In the genomic region with DNA sequence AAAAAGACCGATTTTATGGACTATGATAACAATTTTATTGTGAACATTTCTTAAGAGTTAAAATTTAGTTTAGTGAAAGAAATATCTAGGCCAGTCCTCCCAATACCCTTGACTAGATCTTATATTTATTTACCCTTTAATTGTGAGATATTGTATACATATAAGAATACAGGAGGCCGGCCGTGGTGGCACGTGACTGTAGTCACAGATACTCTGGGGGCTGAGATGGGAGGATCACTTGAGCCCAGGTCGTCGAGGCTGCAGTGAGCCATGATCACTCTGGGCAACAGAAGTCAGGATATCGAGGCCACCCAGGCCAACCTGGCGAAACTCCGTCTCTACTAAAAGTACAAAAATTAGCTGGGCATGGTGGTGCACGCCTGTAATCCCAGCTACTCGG, we compare ENCODE assay signal across 1 cellular context.
TF ChIP-seq lines count a peak whose summit lies in the region.

No MANE protein-coding gene starts in this region.

TF ChIP-seq in K562, 482 proteins besides CTCF, POLR2A, EP300 and RAD21 (continued from another document):
- TF ChIP-seq, protein P1, sequence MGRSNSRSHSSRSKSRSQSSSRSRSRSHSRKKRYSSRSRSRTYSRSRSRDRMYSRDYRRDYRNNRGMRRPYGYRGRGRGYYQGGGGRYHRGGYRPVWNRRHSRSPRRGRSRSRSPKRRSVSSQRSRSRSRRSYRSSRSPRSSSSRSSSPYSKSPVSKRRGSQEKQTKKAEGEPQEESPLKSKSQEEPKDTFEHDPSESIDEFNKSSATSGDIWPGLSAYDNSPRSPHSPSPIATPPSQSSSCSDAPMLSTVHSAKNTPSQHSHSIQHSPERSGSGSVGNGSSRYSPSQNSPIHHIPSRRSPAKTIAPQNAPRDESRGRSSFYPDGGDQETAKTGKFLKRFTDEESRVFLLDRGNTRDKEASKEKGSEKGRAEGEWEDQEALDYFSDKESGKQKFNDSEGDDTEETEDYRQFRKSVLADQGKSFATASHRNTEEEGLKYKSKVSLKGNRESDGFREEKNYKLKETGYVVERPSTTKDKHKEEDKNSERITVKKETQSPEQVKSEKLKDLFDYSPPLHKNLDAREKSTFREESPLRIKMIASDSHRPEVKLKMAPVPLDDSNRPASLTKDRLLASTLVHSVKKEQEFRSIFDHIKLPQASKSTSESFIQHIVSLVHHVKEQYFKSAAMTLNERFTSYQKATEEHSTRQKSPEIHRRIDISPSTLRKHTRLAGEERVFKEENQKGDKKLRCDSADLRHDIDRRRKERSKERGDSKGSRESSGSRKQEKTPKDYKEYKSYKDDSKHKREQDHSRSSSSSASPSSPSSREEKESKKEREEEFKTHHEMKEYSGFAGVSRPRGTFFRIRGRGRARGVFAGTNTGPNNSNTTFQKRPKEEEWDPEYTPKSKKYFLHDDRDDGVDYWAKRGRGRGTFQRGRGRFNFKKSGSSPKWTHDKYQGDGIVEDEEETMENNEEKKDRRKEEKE (IDR thresholded peaks at IDR 0.05; ENCODE audit: borderline replicate concordance in 1 of 2, control insufficient read depth in 1 of 2, low read depth in 2 of 2, low read length in 1 of 2) = no peak
- TF ChIP-seq, protein P2, sequence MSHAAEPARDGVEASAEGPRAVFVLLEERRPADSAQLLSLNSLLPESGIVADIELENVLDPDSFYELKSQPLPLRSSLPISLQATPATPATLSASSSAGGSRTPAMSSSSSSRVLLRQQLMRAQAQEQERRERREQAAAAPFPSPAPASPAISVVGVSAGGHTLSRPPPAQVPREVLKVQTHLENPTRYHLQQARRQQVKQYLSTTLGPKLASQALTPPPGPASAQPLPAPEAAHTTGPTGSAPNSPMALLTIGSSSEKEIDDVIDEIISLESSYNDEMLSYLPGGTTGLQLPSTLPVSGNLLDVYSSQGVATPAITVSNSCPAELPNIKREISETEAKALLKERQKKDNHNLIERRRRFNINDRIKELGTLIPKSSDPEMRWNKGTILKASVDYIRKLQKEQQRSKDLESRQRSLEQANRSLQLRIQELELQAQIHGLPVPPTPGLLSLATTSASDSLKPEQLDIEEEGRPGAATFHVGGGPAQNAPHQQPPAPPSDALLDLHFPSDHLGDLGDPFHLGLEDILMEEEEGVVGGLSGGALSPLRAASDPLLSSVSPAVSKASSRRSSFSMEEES (CRISPR knock-in tag; IDR thresholded peaks at IDR 0.05) = peak; percentile 65
- TF ChIP-seq ZZZ3 (IDR thresholded peaks at IDR 0.05) (no peak), ZBTB17 (CRISPR knock-in tag; IDR thresholded peaks at IDR 0.05) (no peak), CBFA2T2 (conservative IDR thresholded peaks at IDR 0.05) (no peak), RAD51 (IDR thresholded peaks at IDR 0.05; ENCODE audit: borderline replicate concordance, low read depth) (peak; percentile 76), BCOR (IDR thresholded peaks at IDR 0.05) (peak; percentile 50), KAT2B (IDR thresholded peaks at IDR 0.05; ENCODE audit: low read depth, low read length) (no peak), ZNF764 (CRISPR knock-in tag; IDR thresholded peaks at IDR 0.05; ENCODE audit: low read depth) (no peak), ZNF253 (CRISPR knock-in tag; conservative IDR thresholded peaks at IDR 0.05) (no peak), MYC (IDR thresholded peaks at IDR 0.05; ENCODE audit: low read depth, low read length) (0 out of 2 replicates have a peak, but pooled peaks have one; percentile 16), MYC (CRISPR knock-in tag; IDR thresholded peaks at IDR 0.05; ENCODE audit: borderline replicate concordance, low read depth) (no peak), ZNF146 (CRISPR knock-in tag; IDR thresholded peaks at IDR 0.05; ENCODE audit: unreplicated experiment) (no peak)
- TF ChIP-seq, protein P3, sequence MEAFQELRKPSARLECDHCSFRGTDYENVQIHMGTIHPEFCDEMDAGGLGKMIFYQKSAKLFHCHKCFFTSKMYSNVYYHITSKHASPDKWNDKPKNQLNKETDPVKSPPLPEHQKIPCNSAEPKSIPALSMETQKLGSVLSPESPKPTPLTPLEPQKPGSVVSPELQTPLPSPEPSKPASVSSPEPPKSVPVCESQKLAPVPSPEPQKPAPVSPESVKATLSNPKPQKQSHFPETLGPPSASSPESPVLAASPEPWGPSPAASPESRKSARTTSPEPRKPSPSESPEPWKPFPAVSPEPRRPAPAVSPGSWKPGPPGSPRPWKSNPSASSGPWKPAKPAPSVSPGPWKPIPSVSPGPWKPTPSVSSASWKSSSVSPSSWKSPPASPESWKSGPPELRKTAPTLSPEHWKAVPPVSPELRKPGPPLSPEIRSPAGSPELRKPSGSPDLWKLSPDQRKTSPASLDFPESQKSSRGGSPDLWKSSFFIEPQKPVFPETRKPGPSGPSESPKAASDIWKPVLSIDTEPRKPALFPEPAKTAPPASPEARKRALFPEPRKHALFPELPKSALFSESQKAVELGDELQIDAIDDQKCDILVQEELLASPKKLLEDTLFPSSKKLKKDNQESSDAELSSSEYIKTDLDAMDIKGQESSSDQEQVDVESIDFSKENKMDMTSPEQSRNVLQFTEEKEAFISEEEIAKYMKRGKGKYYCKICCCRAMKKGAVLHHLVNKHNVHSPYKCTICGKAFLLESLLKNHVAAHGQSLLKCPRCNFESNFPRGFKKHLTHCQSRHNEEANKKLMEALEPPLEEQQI (IDR thresholded peaks at IDR 0.05) = no peak
- TF ChIP-seq, protein P4, sequence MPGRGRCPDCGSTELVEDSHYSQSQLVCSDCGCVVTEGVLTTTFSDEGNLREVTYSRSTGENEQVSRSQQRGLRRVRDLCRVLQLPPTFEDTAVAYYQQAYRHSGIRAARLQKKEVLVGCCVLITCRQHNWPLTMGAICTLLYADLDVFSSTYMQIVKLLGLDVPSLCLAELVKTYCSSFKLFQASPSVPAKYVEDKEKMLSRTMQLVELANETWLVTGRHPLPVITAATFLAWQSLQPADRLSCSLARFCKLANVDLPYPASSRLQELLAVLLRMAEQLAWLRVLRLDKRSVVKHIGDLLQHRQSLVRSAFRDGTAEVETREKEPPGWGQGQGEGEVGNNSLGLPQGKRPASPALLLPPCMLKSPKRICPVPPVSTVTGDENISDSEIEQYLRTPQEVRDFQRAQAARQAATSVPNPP (IDR thresholded peaks at IDR 0.05; ENCODE audit: borderline replicate concordance, insufficient read depth, insufficient read length) = no peak
- TF ChIP-seq, protein P5, sequence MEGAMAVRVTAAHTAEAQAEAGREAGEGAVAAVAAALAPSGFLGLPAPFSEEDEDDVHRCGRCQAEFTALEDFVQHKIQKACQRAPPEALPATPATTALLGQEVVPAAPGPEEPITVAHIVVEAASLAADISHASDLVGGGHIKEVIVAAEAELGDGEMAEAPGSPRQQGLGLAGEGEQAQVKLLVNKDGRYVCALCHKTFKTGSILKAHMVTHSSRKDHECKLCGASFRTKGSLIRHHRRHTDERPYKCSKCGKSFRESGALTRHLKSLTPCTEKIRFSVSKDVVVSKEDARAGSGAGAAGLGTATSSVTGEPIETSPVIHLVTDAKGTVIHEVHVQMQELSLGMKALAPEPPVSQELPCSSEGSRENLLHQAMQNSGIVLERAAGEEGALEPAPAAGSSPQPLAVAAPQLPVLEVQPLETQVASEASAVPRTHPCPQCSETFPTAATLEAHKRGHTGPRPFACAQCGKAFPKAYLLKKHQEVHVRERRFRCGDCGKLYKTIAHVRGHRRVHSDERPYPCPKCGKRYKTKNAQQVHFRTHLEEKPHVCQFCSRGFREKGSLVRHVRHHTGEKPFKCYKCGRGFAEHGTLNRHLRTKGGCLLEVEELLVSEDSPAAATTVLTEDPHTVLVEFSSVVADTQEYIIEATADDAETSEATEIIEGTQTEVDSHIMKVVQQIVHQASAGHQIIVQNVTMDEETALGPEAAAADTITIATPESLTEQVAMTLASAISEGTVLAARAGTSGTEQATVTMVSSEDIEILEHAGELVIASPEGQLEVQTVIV (CRISPR knock-in tag; IDR thresholded peaks at IDR 0.05; ENCODE audit: borderline replicate concordance) = no peak
